Comparison of ENCODE assay signal across 27 cellular contexts in the genomic region with DNA sequence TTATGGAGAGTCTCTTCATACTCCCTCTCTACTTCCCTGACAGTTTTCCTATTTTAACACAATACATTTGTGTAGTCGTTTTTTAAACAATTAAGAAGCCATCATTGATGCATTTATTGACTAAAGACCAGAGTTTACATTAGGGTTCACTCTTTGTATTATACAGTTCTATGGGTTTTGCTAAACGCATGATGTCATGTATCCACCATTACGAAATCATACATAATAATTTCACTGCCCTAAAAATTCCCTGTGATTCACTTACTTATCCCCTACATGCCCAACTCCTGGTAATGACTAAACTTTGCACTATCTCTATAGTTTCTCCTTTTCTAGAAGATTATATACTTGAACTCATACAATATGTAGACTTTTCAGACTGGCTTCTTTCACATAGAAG.
"Had no signal": no experiment of that assay in that cellular context is flagged by ENCODE, and none has a peak within 500 bp of the region (broad histone marks: within the 10 kb centered on the region; RNA-seq: fewer than 3 reads in every experiment).

No MANE protein-coding gene starts in this region.

- DNase-seq: dermis blood vessel endothelial cell; dorsolateral prefrontal cortex; effector CD4-positive, alpha-beta T cell; effector memory CD4-positive, alpha-beta T cell; erythroblast; esophagus squamous epithelium; foreskin fibroblast; foreskin melanocyte; gastrocnemius medialis; glutamatergic neuron; head of caudate nucleus; heart right ventricle; hippocampal formation; left cardiac atrium; left lung; left ventricle myocardium superior; lower lobe of right lung; mesenchymal stem cell; mucosa of descending colon; naive B cell had no signal

- H3K9me3 ChIP-seq: esophagus squamous epithelium, gastrocnemius medialis, left lung, lower lobe of right lung, mucosa of descending colon had no signal

- H3K4me3 ChIP-seq: coronary artery, dorsolateral prefrontal cortex, esophagus squamous epithelium, gastrocnemius medialis, heart right ventricle, left lung, lower lobe of right lung, mucosa of descending colon had no signal

- H3K27ac ChIP-seq: coronary artery, dorsolateral prefrontal cortex, epithelial cell of prostate, esophagus squamous epithelium, gastrocnemius medialis, heart right ventricle, left lung, lower lobe of right lung had no signal

- FAIRE-seq: colon, endothelial cell of umbilical vein, islet of Langerhans, keratinocyte had no signal

- H3K36me3 ChIP-seq: esophagus squamous epithelium, gastrocnemius medialis, heart right ventricle, left lung, lower lobe of right lung had no signal

- H3K27me3 ChIP-seq: dorsolateral prefrontal cortex, esophagus squamous epithelium, gastrocnemius medialis, heart right ventricle, left lung had no signal

- ATAC-seq: esophagus mucosa, gastrocnemius medialis, heart right ventricle, left cardiac atrium, left lung, left ventricle myocardium superior, lower lobe of right lung, mucosa of descending colon had no signal

- H3K4me1 ChIP-seq: esophagus squamous epithelium, gastrocnemius medialis, heart right ventricle, left lung, lower lobe of right lung had no signal
